Comparison of ENCODE assay signal across 10 cellular contexts in the genomic region with DNA sequence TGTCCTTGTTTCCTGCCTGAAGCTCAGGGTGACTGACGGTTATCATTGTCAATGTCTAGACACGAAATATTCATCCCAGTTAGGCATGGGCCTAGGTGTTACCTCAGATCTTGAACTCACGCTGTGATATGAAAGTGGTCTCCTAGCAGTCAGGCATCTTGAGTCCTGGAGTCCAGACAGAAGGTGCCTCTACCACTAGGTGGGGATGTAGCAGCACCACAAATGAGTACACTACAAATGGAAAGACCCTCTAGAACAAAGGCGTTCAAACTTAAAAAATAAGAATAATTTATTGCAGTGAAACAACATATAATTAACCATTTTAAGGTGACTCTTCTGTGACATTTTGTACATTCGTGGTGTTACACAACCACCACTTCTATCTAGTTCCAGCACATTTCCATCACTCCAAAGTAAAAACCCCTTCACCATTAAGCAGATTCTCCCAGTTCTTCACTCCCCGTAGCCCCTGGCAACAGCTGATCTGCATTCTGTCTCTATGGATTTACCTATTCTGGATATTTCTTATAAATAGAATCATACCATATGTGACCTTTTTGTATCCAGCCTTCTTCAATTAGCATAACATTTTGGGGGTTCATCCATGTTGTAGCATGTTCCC. TPM values are rescaled to one million over a fixed set of nuclear protein-coding genes. Genes with fewer than 3 reads are reported as not detected.
A peak's percentile ranks its signal among the peaks of the same experiment; 100 is the strongest.
DNase-seq lines count a peak whose midpoint lies in the region; ATAC-seq and TF ChIP-seq lines count a peak whose summit lies in the region.
"Had no signal": no experiment of that assay in that cellular context is flagged by ENCODE, and none has a peak within 500 bp of the region (broad histone marks: within the 10 kb centered on the region; RNA-seq: fewer than 3 reads in every experiment).

No MANE protein-coding gene starts in this region.

- no peaks in the 10 kb centered on the region for H3K36me3 Mint-ChIP-seq in T-helper 17 cell (ENCODE audit: low read depth)
- H3K36me3 Mint-ChIP-seq in nephron (ENCODE audit: low read depth): no peaks in the 10 kb centered on the region
- H3K36me3 Mint-ChIP-seq: activated naive CD4-positive, alpha-beta T cell treated with anti-CD3 and anti-CD28 coated beads, Interleukin-2, amount 50 U/mL, for 24 hours; CD4-positive, CD25-positive, alpha-beta regulatory T cell had no signal

- no peaks in the 10 kb centered on the region for H3K9me3 Mint-ChIP-seq in nephron
- H3K9me3 Mint-ChIP-seq: activated naive CD4-positive, alpha-beta T cell treated with anti-CD3 and anti-CD28 coated beads, Interleukin-2, amount 50 U/mL, for 24 hours; CD4-positive, CD25-positive, alpha-beta regulatory T cell had no signal

- H3K4me3 Mint-ChIP-seq in T-helper 17 cell (no peak overlapping the region), nephron (no peak overlapping the region)
- H3K4me3 Mint-ChIP-seq: activated naive CD4-positive, alpha-beta T cell treated with anti-CD3 and anti-CD28 coated beads, Interleukin-2, amount 50 U/mL, for 24 hours; CD4-positive, CD25-positive, alpha-beta regulatory T cell had no signal

- DNase-seq in NCI-H1694 treated with DMSO at 0.1 percent for 48 hours (lab: John Stamatoyannopoulos, UW) (peak; percentile 36), NCI-H1694 (lab: John Stamatoyannopoulos, UW) (no peak), LNCaP clone FGC (ENCODE audit: low read depth) (no peak), T-helper 17 cell (no peak), fibroblast of mammary gland (ENCODE audit: low read depth) (peak; percentile 76), NCI-H128 (lab: John Stamatoyannopoulos, UW; ENCODE audit: unreplicated experiment) (no peak)

- H3K27me3 Mint-ChIP-seq in T-helper 17 cell (no peaks in the 10 kb centered on the region), nephron (ENCODE audit: low read depth) (no peaks in the 10 kb centered on the region)
- H3K27me3 Mint-ChIP-seq: activated naive CD4-positive, alpha-beta T cell treated with anti-CD3 and anti-CD28 coated beads, Interleukin-2, amount 50 U/mL, for 24 hours; CD4-positive, CD25-positive, alpha-beta regulatory T cell had no signal

- ATAC-seq in GM19452 (IDR thresholded peaks at IDR 0.05; ENCODE audit: unreplicated experiment) (peak; percentile 76), T-helper 17 cell (peak; percentile 61)

- peaks cover 9% of the 10 kb centered on the region for H3K4me1 Mint-ChIP-seq in T-helper 17 cell
- peaks cover 11% of the 10 kb centered on the region for H3K4me1 Mint-ChIP-seq in nephron
- H3K4me1 Mint-ChIP-seq: activated naive CD4-positive, alpha-beta T cell treated with anti-CD3 and anti-CD28 coated beads, Interleukin-2, amount 50 U/mL, for 24 hours; CD4-positive, CD25-positive, alpha-beta regulatory T cell had no signal

- TF ChIP-seq CTCF in LNCaP clone FGC (IDR thresholded peaks at IDR 0.05; ENCODE audit: control insufficient read depth, extremely low read depth, insufficient read depth) (peak; percentile 70), fibroblast of mammary gland (conservative IDR thresholded peaks at IDR 0.05; ENCODE audit: control insufficient read depth, insufficient read depth, low read depth, low read length) (peak; percentile 85), nephron (IDR thresholded peaks at IDR 0.05; ENCODE audit: unreplicated experiment in 3 of 3) (peak; percentile 83 to 84 (median 83))

- H3K4me3 ChIP-seq in LNCaP clone FGC (ENCODE audit: low read depth, low read length) (no peak overlapping the region), fibroblast of mammary gland (ENCODE audit: control insufficient read depth, low read depth, low read length) (no peak overlapping the region)

- H3K27ac Mint-ChIP-seq in T-helper 17 cell: no peak overlapping the region
- H3K27ac Mint-ChIP-seq in nephron: peak overlapping the region in 1 of 3 experiments; percentile 78
- H3K27ac Mint-ChIP-seq: activated naive CD4-positive, alpha-beta T cell treated with anti-CD3 and anti-CD28 coated beads, Interleukin-2, amount 50 U/mL, for 24 hours; CD4-positive, CD25-positive, alpha-beta regulatory T cell had no signal

- no peaks in the 10 kb centered on the region for H3K9me3 ChIP-seq in T-helper 17 cell (ENCODE audit: control insufficient read depth, low read length, poor library complexity, severe bottlenecking)

RNA-seq across cellular contexts. Expression of gene FRY, which starts 11.9 kb away (rescaled TPM):
- total RNA-seq in T-helper 17 cell: 10 to 100 TPM; 46.3 to 68.8 TPM

Comparison
In these comparisons a context has a peak if more than half of its experiments do, and no peak if none do; other contexts are left out.
1. DNase-seq: peak in NCI-H1694 treated with DMSO at 0.1 percent for 48 hours (single experiment) and fibroblast of mammary gland (single experiment); none in NCI-H1694 (single experiment), LNCaP clone FGC (single experiment), T-helper 17 cell (0 of 3) and NCI-H128 (single experiment).
2. Peak in every context shown above with its lines, with median percentiles within 50 percentile points of each other: CTCF ChIP-seq.